Comparison of ENCODE assay signal across 14 cellular contexts in the genomic region with DNA sequence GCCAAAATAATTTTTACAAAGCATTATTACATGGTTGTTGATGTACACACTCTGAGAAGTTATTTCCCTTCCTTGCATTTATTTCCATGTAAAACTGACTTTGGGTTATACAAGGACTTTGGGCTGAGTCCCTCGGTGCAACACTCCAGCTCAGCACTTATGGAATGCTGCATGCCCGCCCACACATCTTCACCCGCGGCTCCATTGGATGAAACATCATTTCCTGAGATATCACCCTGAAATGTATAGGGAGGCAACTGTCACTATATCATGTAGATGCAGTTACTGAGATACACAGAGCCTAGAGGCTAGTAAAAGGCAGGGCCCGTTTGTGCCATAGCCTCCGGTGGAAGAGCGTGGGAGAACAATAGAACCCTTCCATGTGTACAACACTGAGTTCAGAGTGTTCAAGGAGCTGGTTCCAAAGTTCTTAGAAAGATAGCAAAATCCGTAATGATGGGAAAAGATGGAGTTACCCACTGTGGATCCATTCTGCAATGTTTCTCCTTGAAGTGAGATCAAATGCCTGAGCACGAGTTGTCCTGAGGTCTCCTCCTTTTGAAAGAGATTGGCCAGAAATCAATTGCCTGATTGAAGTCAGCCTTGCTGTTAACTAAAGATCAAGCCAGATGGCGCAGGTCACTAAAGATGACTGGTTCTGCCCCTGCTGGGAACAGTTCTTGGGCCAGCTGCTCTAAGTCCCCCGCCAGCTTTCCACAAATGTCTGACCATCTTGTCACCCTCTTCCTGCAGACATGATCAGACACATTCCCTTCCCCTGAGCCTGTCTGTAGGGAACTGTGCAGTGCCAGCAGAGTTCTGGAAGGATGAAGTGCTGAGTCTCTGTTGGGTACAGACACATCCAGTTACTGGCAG.
DNase-seq lines count a peak whose midpoint lies in the region; ATAC-seq and TF ChIP-seq lines count a peak whose summit lies in the region.
"Had no signal": no experiment of that assay in that cellular context is flagged by ENCODE, and none has a peak within 500 bp of the region (broad histone marks: within the 10 kb centered on the region; RNA-seq: fewer than 3 reads in every experiment).

No MANE protein-coding gene starts in this region.

- TF ChIP-seq EP300 in suprapubic skin (IDR thresholded peaks at IDR 0.05) = no peak

- no peak for TF ChIP-seq POLR2A in suprapubic skin (IDR thresholded peaks at IDR 0.05)

- H3K4me3 Mint-ChIP-seq in HFFc6 = peak overlapping the region; percentile 72
- H3K4me3 Mint-ChIP-seq in T-cell = no peak overlapping the region
- H3K4me3 Mint-ChIP-seq: IgD-negative memory B cell had no signal

- 22% methylated on average over 11 of the region's 11 CpGs for WGBS in suprapubic skin

- H3K4me3 ChIP-seq in WERI-Rb-1 (ENCODE audit: low read depth, low read length) (no peak overlapping the region), fibroblast of villous mesenchyme (ENCODE audit: low read depth, low read length) (no peak overlapping the region), suprapubic skin (no peak overlapping the region)
- H3K4me3 ChIP-seq: coronary artery, skin epidermis had no signal

- H3K36me3 ChIP-seq in WERI-Rb-1 (no peaks in the 10 kb centered on the region), suprapubic skin (no peaks in the 10 kb centered on the region)

- CTCF ChIA-PET in T-cell (lab: Charles Lee) = no interaction called here

- H3K27me3 Mint-ChIP-seq in HFFc6 (ENCODE audit: insufficient read depth) = no peaks in the 10 kb centered on the region; the same call in 1 of the 2 replicates
- H3K27me3 Mint-ChIP-seq in T-cell = no peaks in the 10 kb centered on the region

- peaks cover 58% of the 10 kb centered on the region for H3K4me1 Mint-ChIP-seq in HFFc6 (ENCODE audit: low read depth)
- H3K4me1 Mint-ChIP-seq in T-cell = peaks cover 0 to 7% (median 6%) of the 10 kb centered on the region in 3 donors

- H3K27ac Mint-ChIP-seq in HFFc6 = peak overlapping the region; percentile 98
- no peak overlapping the region for H3K27ac Mint-ChIP-seq in T-cell
- H3K27ac Mint-ChIP-seq: IgD-negative memory B cell had no signal

- H3K9me3 Mint-ChIP-seq in HFFc6 (no peaks in the 10 kb centered on the region), T-cell (peaks cover 0 to 3% (median 0%) of the 10 kb centered on the region in 3 donors)
- H3K9me3 Mint-ChIP-seq: IgD-negative memory B cell had no signal

- peak overlapping the region; percentile 80 for H3K27ac ChIP-seq in WERI-Rb-1
- peak overlapping the region; percentile 64 for H3K27ac ChIP-seq in suprapubic skin
- H3K27ac ChIP-seq: coronary artery had no signal

- POLR2A ChIA-PET in T-cell (lab: Charles Lee) = no interaction called here

- TF ChIP-seq CTCF in HFFc6 (IDR thresholded peaks at IDR 0.05) (peak; percentile 25), WERI-Rb-1 (IDR thresholded peaks at IDR 0.05; ENCODE audit: low read depth, low read length) (peak; percentile 19; the same call in 1 of the 2 replicates), fibroblast of villous mesenchyme (IDR thresholded peaks at IDR 0.05; ENCODE audit: insufficient read depth, low read depth, low read length) (no peak), suprapubic skin (IDR thresholded peaks at IDR 0.05) (no peak)

- peaks cover 51% of the 10 kb centered on the region for H3K4me1 ChIP-seq in suprapubic skin

- no peaks in the 10 kb centered on the region for H3K36me3 Mint-ChIP-seq in HFFc6 (ENCODE audit: low read depth)
- no peaks in the 10 kb centered on the region for H3K36me3 Mint-ChIP-seq in T-cell
- H3K36me3 Mint-ChIP-seq: IgD-negative memory B cell had no signal

- ATAC-seq in T-cell (replicated peaks in 1 of 4) (no peak), GM21515 (IDR thresholded peaks at IDR 0.05; ENCODE audit: unreplicated experiment) (no peak)

- H3K9me3 ChIP-seq in WERI-Rb-1 (ENCODE audit: severe bottlenecking) (no peaks in the 10 kb centered on the region), suprapubic skin (no peaks in the 10 kb centered on the region)

- H3K27me3 ChIP-seq in WERI-Rb-1 (ENCODE audit: insufficient read depth, low read depth, severe bottlenecking) (no peaks in the 10 kb centered on the region), suprapubic skin (no peaks in the 10 kb centered on the region)

- DNase-seq in HFFc6 (peak; percentile 71), WERI-Rb-1 (peak; percentile 82), fibroblast of villous mesenchyme (ENCODE audit: low read depth) (peak; percentile 20), suprapubic skin (ENCODE audit: low spot score in 2 of 2) (peak in 1 of 2 donors; percentile 78), T-cell (no peak), DMS79 (lab: John Stamatoyannopoulos, UW) (no peak)
- DNase-seq: activated CD4-positive, CD25-positive, alpha-beta regulatory T cell treated with anti-CD3 and anti-CD28 coated beads, Interleukin-2, amount 50 U/mL, for 72 hours; activated effector memory CD4-positive, alpha-beta T cell treated with Interleukin-2 at 50 U/mL for 16 hours; DMS79 treated with DMSO at 0.1 percent for 48 hours; NCI-H2081 had no signal

Comparison
In these comparisons a context has a peak if more than half of its experiments do, and no peak if none do; other contexts are left out.
1. DNase-seq: peak in HFFc6 (single experiment), WERI-Rb-1 (single experiment) and fibroblast of villous mesenchyme (single experiment); none in T-cell (0 of 34) and DMS79 (single experiment).
2. CTCF ChIP-seq: peak in HFFc6 (single experiment) and WERI-Rb-1 (single experiment); none in fibroblast of villous mesenchyme (single experiment) and suprapubic skin (0 of 2).